Comparison of ENCODE assay signal across 26 cellular contexts in the genomic region with DNA sequence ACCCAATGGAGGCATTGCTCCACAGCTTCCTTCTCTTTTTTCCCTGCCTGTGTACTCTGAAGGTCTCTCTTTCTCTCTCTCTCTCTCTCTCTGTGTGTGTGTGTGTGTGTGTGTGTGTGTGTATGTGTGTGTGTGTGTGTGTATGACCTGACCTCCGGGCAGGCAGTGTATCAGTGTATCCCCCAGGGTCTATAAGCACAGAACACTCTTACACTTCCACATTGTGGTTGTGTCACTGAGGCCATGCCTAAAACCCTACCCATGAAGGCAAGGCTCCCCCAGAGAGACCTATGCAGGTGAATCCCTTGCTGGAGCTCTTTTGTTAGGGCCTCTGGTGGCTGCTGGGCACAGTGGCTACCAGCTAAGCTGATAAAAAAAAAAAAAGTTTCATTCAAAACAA.
"Had no signal": no experiment of that assay in that cellular context is flagged by ENCODE, and none has a peak within 500 bp of the region (broad histone marks: within the 10 kb centered on the region; RNA-seq: fewer than 3 reads in every experiment).

No MANE protein-coding gene starts in this region.

- H3K4me1 ChIP-seq: adrenal gland, body of pancreas, esophagus squamous epithelium had no signal

- H3K9me3 ChIP-seq: adrenal gland, body of pancreas, esophagus squamous epithelium had no signal

- H3K27me3 ChIP-seq: adrenal gland, body of pancreas, esophagus squamous epithelium had no signal

- H3K27ac ChIP-seq: adrenal gland, body of pancreas, esophagus squamous epithelium had no signal

- H3K27ac Mint-ChIP-seq: activated CD4-positive, alpha-beta memory T cell treated with anti-CD3 and anti-CD28 coated beads for 36 hours; activated CD4-positive, alpha-beta T cell treated with anti-CD3 and anti-CD28 coated beads for 36 hours; activated CD4-positive, alpha-beta T cell treated with anti-CD3 and anti-CD28 coated beads, Interleukin-2, amount 10 ng/mL, durations not matched to agents 24 days and 14 days; activated CD8-positive, alpha-beta memory T cell treated with anti-CD3 and anti-CD28 coated beads, Interleukin-2, amount 10 ng/mL, durations not matched to agents 7 days and 5 days; activated CD8-positive, alpha-beta T cell treated with anti-CD3 and anti-CD28 coated beads, Interleukin-2, amount 10 ng/mL, durations not matched to agents 7 days and 5 days; activated naive CD4-positive, alpha-beta T cell treated with anti-CD3 and anti-CD28 coated beads, Interleukin-2, amount 10 ng/mL, durations not matched to agents 7 days and 5 days; activated naive CD4-positive, alpha-beta T cell treated with anti-CD3 and anti-CD28 coated beads, Interleukin-2, amount 50 U/mL, for 72 hours; effector memory CD8-positive, alpha-beta T cell had no signal

- H3K4me3 Mint-ChIP-seq: activated CD4-positive, alpha-beta memory T cell treated with anti-CD3 and anti-CD28 coated beads for 36 hours; activated CD4-positive, alpha-beta T cell treated with anti-CD3 and anti-CD28 coated beads for 36 hours; activated CD4-positive, alpha-beta T cell treated with anti-CD3 and anti-CD28 coated beads, Interleukin-2, amount 10 ng/mL, durations not matched to agents 24 days and 14 days; activated CD8-positive, alpha-beta memory T cell treated with anti-CD3 and anti-CD28 coated beads, Interleukin-2, amount 10 ng/mL, durations not matched to agents 7 days and 5 days; activated CD8-positive, alpha-beta T cell treated with anti-CD3 and anti-CD28 coated beads, Interleukin-2, amount 10 ng/mL, durations not matched to agents 7 days and 5 days; activated naive CD4-positive, alpha-beta T cell treated with anti-CD3 and anti-CD28 coated beads, Interleukin-2, amount 10 ng/mL, durations not matched to agents 7 days and 5 days; effector memory CD8-positive, alpha-beta T cell had no signal

- ATAC-seq: activated CD4-positive, alpha-beta T cell treated with anti-CD3 and anti-CD28 coated beads for 36 hours; activated CD8-positive, alpha-beta memory T cell treated with anti-CD3 and anti-CD28 coated beads, Interleukin-2, amount 10 ng/mL, durations not matched to agents 7 days and 5 days; activated CD8-positive, alpha-beta T cell treated with anti-CD3 and anti-CD28 coated beads, Interleukin-2, amount 10 ng/mL, durations not matched to agents 7 days and 5 days; activated naive CD4-positive, alpha-beta T cell treated with anti-CD3 and anti-CD28 coated beads, Interleukin-2, amount 50 U/mL, for 72 hours; body of pancreas; effector memory CD8-positive, alpha-beta T cell had no signal

- DNase-seq: activated CD4-positive, alpha-beta memory T cell treated with anti-CD3 and anti-CD28 coated beads for 36 hours; activated CD4-positive, alpha-beta T cell treated with anti-CD3 and anti-CD28 coated beads for 36 hours; activated CD4-positive, alpha-beta T cell treated with anti-CD3 and anti-CD28 coated beads, Interleukin-2, amount 10 ng/mL, durations not matched to agents 24 days and 14 days; activated CD4-positive, CD25-positive, alpha-beta regulatory T cell; activated CD4-positive, CD25-positive, alpha-beta regulatory T cell treated with anti-CD3 and anti-CD28 coated beads, Interleukin-2, amount 50 U/mL, for 72 hours; activated CD8-positive, alpha-beta memory T cell treated with anti-CD3 and anti-CD28 coated beads, Interleukin-2, amount 10 ng/mL, durations not matched to agents 7 days and 5 days; activated CD8-positive, alpha-beta memory T cell treated with anti-CD3 and anti-CD28 coated beads, Interleukin-2, amount 50 U/mL, for 4 hours; activated CD8-positive, alpha-beta T cell treated with anti-CD3 and anti-CD28 coated beads, Interleukin-2, amount 10 ng/mL, durations not matched to agents 7 days and 5 days; activated gamma-delta T cell; activated naive CD4-positive, alpha-beta T cell; activated naive CD4-positive, alpha-beta T cell treated with anti-CD3 and anti-CD28 coated beads, Interleukin-2, amount 10 ng/mL, durations not matched to agents 7 days and 5 days; activated T-cell treated with anti-CD3 and anti-CD28 coated beads, Interleukin-2, amount 50 U/mL, for 1 hour; activated T-cell treated with anti-CD3 and anti-CD28 coated beads, Interleukin-2, amount 50 U/mL, for 48 hours; adrenal gland; amygdala; aorta; body of pancreas; caudate nucleus; cortex of kidney; dermis blood vessel endothelial cell; effector CD4-positive, alpha-beta T cell; effector memory CD8-positive, alpha-beta T cell; esophagus squamous epithelium; head of caudate nucleus; T-helper 2 cell had no signal

- H3K36me3 Mint-ChIP-seq: activated CD4-positive, alpha-beta memory T cell treated with anti-CD3 and anti-CD28 coated beads for 36 hours; activated CD8-positive, alpha-beta memory T cell treated with anti-CD3 and anti-CD28 coated beads, Interleukin-2, amount 10 ng/mL, durations not matched to agents 7 days and 5 days; activated naive CD4-positive, alpha-beta T cell treated with anti-CD3 and anti-CD28 coated beads, Interleukin-2, amount 10 ng/mL, durations not matched to agents 7 days and 5 days had no signal

- H3K9me3 Mint-ChIP-seq: activated CD4-positive, alpha-beta memory T cell treated with anti-CD3 and anti-CD28 coated beads for 36 hours; activated CD4-positive, alpha-beta T cell treated with anti-CD3 and anti-CD28 coated beads, Interleukin-2, amount 10 ng/mL, durations not matched to agents 24 days and 14 days; activated naive CD4-positive, alpha-beta T cell treated with anti-CD3 and anti-CD28 coated beads, Interleukin-2, amount 10 ng/mL, durations not matched to agents 7 days and 5 days had no signal

- H3K27me3 Mint-ChIP-seq: activated CD4-positive, alpha-beta T cell treated with anti-CD3 and anti-CD28 coated beads for 36 hours; activated CD4-positive, alpha-beta T cell treated with anti-CD3 and anti-CD28 coated beads, Interleukin-2, amount 10 ng/mL, durations not matched to agents 24 days and 14 days; activated CD8-positive, alpha-beta memory T cell treated with anti-CD3 and anti-CD28 coated beads, Interleukin-2, amount 10 ng/mL, durations not matched to agents 7 days and 5 days; activated naive CD4-positive, alpha-beta T cell treated with anti-CD3 and anti-CD28 coated beads, Interleukin-2, amount 10 ng/mL, durations not matched to agents 7 days and 5 days; effector memory CD8-positive, alpha-beta T cell had no signal

- H3K4me3 ChIP-seq: adrenal gland, body of pancreas, esophagus squamous epithelium had no signal

- H3K4me1 Mint-ChIP-seq: activated CD4-positive, alpha-beta T cell treated with anti-CD3 and anti-CD28 coated beads for 36 hours; activated CD4-positive, alpha-beta T cell treated with anti-CD3 and anti-CD28 coated beads, Interleukin-2, amount 10 ng/mL, durations not matched to agents 24 days and 14 days; activated CD8-positive, alpha-beta memory T cell treated with anti-CD3 and anti-CD28 coated beads, Interleukin-2, amount 10 ng/mL, durations not matched to agents 7 days and 5 days; activated naive CD4-positive, alpha-beta T cell treated with anti-CD3 and anti-CD28 coated beads, Interleukin-2, amount 10 ng/mL, durations not matched to agents 7 days and 5 days had no signal

- H3K36me3 ChIP-seq: adrenal gland, esophagus squamous epithelium had no signal
